1 cellular context compared by ENCODE assay signal in genomic region chr16:67993207-67994036, GRCh38.
TF ChIP-seq lines count a peak whose summit lies in the region.

No MANE protein-coding gene starts in this region.

TF ChIP-seq in GM23338, 12 proteins besides CTCF, POLR2A, EP300 and RAD21 (continued from another document):
- no peak for TF ChIP-seq JUNB (IDR thresholded peaks at IDR 0.05; ENCODE audit: unreplicated experiment)
- TF ChIP-seq NANOG (IDR thresholded peaks at IDR 0.05; ENCODE audit: borderline replicate concordance) = no peak
- TF ChIP-seq ZNF331 (CRISPR knock-in tag; IDR thresholded peaks at IDR 0.05; ENCODE audit: low read depth) = no peak
TF ChIP-seq in GM23338: peak in this region for 1.
